8 cellular contexts compared by ENCODE assay signal in genomic region chr11:8913961-8914660, GRCh38. TPM values are rescaled to one million over a fixed set of nuclear protein-coding genes. Genes with fewer than 3 reads are reported as not detected.
DNase-seq lines count a peak whose midpoint lies in the region; TF ChIP-seq lines count a peak whose summit lies in the region.

No MANE protein-coding gene starts in this region.

- peaks cover 4% of the 10 kb centered on the region for H3K4me1 ChIP-seq in colonic mucosa
- peaks cover 4 to 5% of the 10 kb centered on the region in 2 donors for H3K4me1 ChIP-seq in mucosa of rectum (ENCODE audit: control insufficient read depth in 2 of 2, insufficient read depth in 2 of 2, low read length in 2 of 2)
- peaks cover 40% of the 10 kb centered on the region for H3K4me1 ChIP-seq in suprapubic skin

- peak; percentile 42 for TF ChIP-seq CTCF in colonic mucosa (IDR thresholded peaks at IDR 0.05)
- peak in 1 of 2 donors; percentile 41 for TF ChIP-seq CTCF in suprapubic skin (IDR thresholded peaks at IDR 0.05)
- no peak for TF ChIP-seq CTCF in lower leg skin (IDR thresholded peaks at IDR 0.05)

- H3K9me3 ChIP-seq in colonic mucosa: no peaks in the 10 kb centered on the region
- H3K9me3 ChIP-seq in mucosa of rectum (ENCODE audit: control insufficient read depth in 2 of 2, low read length in 2 of 2): no peaks in the 10 kb centered on the region
- no peaks in the 10 kb centered on the region for H3K9me3 ChIP-seq in suprapubic skin

- WGBS in suprapubic skin: 25% methylated on average over 9 of the region's 9 CpGs
- WGBS in lower leg skin, 2 donors: 20 to 25% methylated on average over 9 of the region's 9 CpGs

- no peak for TF ChIP-seq EP300 in suprapubic skin (IDR thresholded peaks at IDR 0.05)

- H3K9ac ChIP-seq in colonic mucosa (ENCODE audit: low read depth in 2 of 2, low read length in 2 of 2): no peak overlapping the region
- peak overlapping the region; percentile 12 to 26 for H3K9ac ChIP-seq in mucosa of rectum (ENCODE audit: low read depth in 1 of 2, low read length in 2 of 2)

- H3K27me3 ChIP-seq in colonic mucosa (no peaks in the 10 kb centered on the region), mucosa of rectum (ENCODE audit: control insufficient read depth in 2 of 2, insufficient read depth in 2 of 2, low read length in 2 of 2) (no peaks in the 10 kb centered on the region), suprapubic skin (no peaks in the 10 kb centered on the region)

- TF ChIP-seq POLR2A in suprapubic skin (IDR thresholded peaks at IDR 0.05) (no peak), lower leg skin (IDR thresholded peaks at IDR 0.05) (no peak)

- intact Hi-C loops in colonic mucosa (cut with DNase I) (loop anchor here (5.0 kb wide), 2 partner anchors 48 to 223 kb away; partner anchors contain the start of gene TMEM9B), lower leg skin (cut with DNase I; ENCODE audit: low total_unique reads) (no loop called here)

- peak overlapping the region; percentile 51 for H3K27ac ChIP-seq in colonic mucosa
- H3K27ac ChIP-seq in mucosa of rectum (ENCODE audit: low read depth in 2 of 2, low read length in 2 of 2): peak overlapping the region; percentile 3 to 42
- peak overlapping the region; percentile 56 for H3K27ac ChIP-seq in suprapubic skin

- no peak overlapping the region for H3K4me3 ChIP-seq in colonic mucosa
- peak overlapping the region in 1 of 2 donors; percentile 42 for H3K4me3 ChIP-seq in mucosa of rectum (ENCODE audit: low read length in 2 of 2)
- peak overlapping the region; percentile 23 for H3K4me3 ChIP-seq in suprapubic skin
- H3K4me3 ChIP-seq in lower leg skin (ENCODE audit: low read depth, poor library complexity, severe bottlenecking): no peak overlapping the region

- H3K36me3 ChIP-seq in colonic mucosa: no peaks in the 10 kb centered on the region
- peaks cover 8 to 11% of the 10 kb centered on the region in 2 donors for H3K36me3 ChIP-seq in mucosa of rectum (ENCODE audit: control insufficient read depth in 2 of 2, insufficient read depth in 2 of 2, low read length in 2 of 2)
- peaks cover 24% of the 10 kb centered on the region for H3K36me3 ChIP-seq in suprapubic skin

- DNase-seq in NOMO-1 (lab: John Stamatoyannopoulos, UW; ENCODE audit: unreplicated experiment in 2 of 2): peak; percentile 23 to 35
- no peak for DNase-seq in NOMO-1 treated with dmso at 0.1 percent for 144 hours (lab: John Stamatoyannopoulos, UW; ENCODE audit: unreplicated experiment)
- DNase-seq in NCI-H1105 (lab: John Stamatoyannopoulos, UW): peak; percentile 61
- DNase-seq in activated CD4-positive, alpha-beta T cell treated with anti-CD3 and anti-CD28 coated beads for 4 hours: peak; percentile 37 to 41
- no peak for DNase-seq in colonic mucosa
- DNase-seq in suprapubic skin (ENCODE audit: low spot score in 2 of 2): no peak
- no peak for DNase-seq in lower leg skin (ENCODE audit: low spot score in 2 of 2)

RNA-seq across cellular contexts. Expression of gene AKIP1, which starts 3.1 kb away (rescaled TPM):
- total RNA-seq in colonic mucosa (10 to 100 TPM; 16.7 to 22.3 TPM), suprapubic skin (10 to 100 TPM in 2 of 4 donors, 1 to 10 TPM in 2; 4.6 to 15.7 (median 11.3) TPM), lower leg skin (10 to 100 TPM; 10.1 to 18.6 (median 13.6) TPM)

RNA-seq across cellular contexts. Expression of gene C11orf16, which starts 18.6 kb away (rescaled TPM):
- total RNA-seq in colonic mucosa (not detected), suprapubic skin (not detected), lower leg skin (not detected)

RNA-seq across cellular contexts. Expression of gene ASCL3, which starts 28.7 kb away (rescaled TPM):
- total RNA-seq in colonic mucosa: not detected
- total RNA-seq in suprapubic skin: not detected
- not detected for total RNA-seq in lower leg skin

RNA-seq across cellular contexts. Expression of gene TMEM9B, which starts 50.1 kb away (rescaled TPM):
- total RNA-seq in colonic mucosa (10 to 100 TPM; 55.3 to 69.3 TPM), suprapubic skin (10 to 100 TPM; 27.4 to 63.9 (median 45.5) TPM), lower leg skin (10 to 100 TPM; 40.4 to 54.7 (median 48.0) TPM)

Comparison
In these comparisons a context has a peak if more than half of its experiments do, and no peak if none do; other contexts are left out.
1. DNase-seq: peak in NOMO-1 (2 of 2), NCI-H1105 (single experiment) and activated CD4-positive, alpha-beta T cell treated with anti-CD3 and anti-CD28 coated beads for 4 hours (2 of 2); none in NOMO-1 treated with dmso at 0.1 percent for 144 hours (single experiment), colonic mucosa (single experiment), suprapubic skin (0 of 2) and lower leg skin (0 of 2).
2. H3K9ac ChIP-seq: peak in mucosa of rectum (2 of 2); none in colonic mucosa (0 of 2).
3. Peak in every context shown above with its lines, with median percentiles within 50 percentile points of each other: H3K27ac ChIP-seq.